Comparison of ENCODE assay signal across 13 cellular contexts in the genomic region with DNA sequence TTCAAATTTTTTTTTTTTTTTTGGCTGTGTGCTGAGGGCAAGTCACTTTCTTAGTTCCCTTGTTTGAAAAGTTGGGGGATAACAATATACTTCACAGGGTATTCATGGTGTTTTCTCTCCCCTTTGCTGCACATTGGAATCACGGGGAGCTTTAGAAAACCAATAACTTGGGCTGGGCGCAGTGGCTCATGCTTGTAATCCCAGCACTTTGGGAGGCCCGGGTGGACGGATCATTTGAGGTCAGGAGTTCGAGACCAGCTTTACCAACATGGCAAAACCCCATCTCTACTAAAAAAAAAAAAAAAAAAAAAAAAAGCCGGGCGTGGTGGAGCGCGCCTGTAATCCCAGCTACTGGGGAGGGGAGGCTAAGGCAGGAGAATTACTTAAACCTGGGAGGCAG. TPM values are rescaled to one million over a fixed set of nuclear protein-coding genes. Genes with fewer than 3 reads are reported as not detected.
DNase-seq lines count a peak whose midpoint lies in the region; FAIRE-seq and TF ChIP-seq lines count a peak whose summit lies in the region.
"Had no signal": no experiment of that assay in that cellular context is flagged by ENCODE, and none has a peak within 500 bp of the region (broad histone marks: within the 10 kb centered on the region; RNA-seq: fewer than 3 reads in every experiment).

No MANE protein-coding gene starts in this region.

- H3F3A ChIP-seq in smooth muscle cell (ENCODE audit: low read depth) = peaks cover 75% of the 10 kb centered on the region

- peaks cover 11% of the 10 kb centered on the region for H4K20me1 ChIP-seq in endothelial cell of umbilical vein (replicated peaks; ENCODE audit: control insufficient read depth, extremely low read depth, insufficient read depth, low read length)
- peaks cover 98% of the 10 kb centered on the region for H4K20me1 ChIP-seq in smooth muscle cell (ENCODE audit: low read depth)

- H3K9ac ChIP-seq in SK-N-MC (ENCODE audit: insufficient read length) (no peak overlapping the region), endothelial cell of umbilical vein (replicated peaks; ENCODE audit: extremely low read depth, insufficient read depth, low read length) (no peak overlapping the region), smooth muscle cell (ENCODE audit: low read depth) (no peak overlapping the region)

- no peaks in the 10 kb centered on the region for H3K9me1 ChIP-seq in endothelial cell of umbilical vein (replicated peaks; ENCODE audit: control insufficient read depth, extremely low read depth, insufficient read depth, low read length)

- H3K36me3 ChIP-seq in SK-N-MC (ENCODE audit: insufficient read depth, low read length) (peaks cover 81% of the 10 kb centered on the region), endothelial cell of umbilical vein (ENCODE audit: control insufficient read depth in 2 of 2, extremely low read depth in 1 of 2, insufficient read depth in 2 of 2, low read length in 2 of 2) (peaks cover 13 to 31% of the 10 kb centered on the region in 2 experiments), smooth muscle cell (ENCODE audit: low read depth) (peaks cover 6% of the 10 kb centered on the region)

- H3K27me3 ChIP-seq in endothelial cell of umbilical vein (ENCODE audit: control insufficient read depth in 2 of 2, insufficient read depth in 2 of 2, low read length in 2 of 2) = no peaks in the 10 kb centered on the region
- no peaks in the 10 kb centered on the region for H3K27me3 ChIP-seq in smooth muscle cell (ENCODE audit: low read depth)

- H3K4me3 Mint-ChIP-seq in activated CD4-positive, alpha-beta T cell treated with anti-CD3 and anti-CD28 coated beads, Interleukin-2, amount 10 ng/mL, durations not matched to agents 24 days and 14 days = no peak overlapping the region
- H3K4me3 Mint-ChIP-seq: activated CD4-positive, alpha-beta T cell treated with anti-CD3 and anti-CD28 coated beads for 36 hours had no signal

- H3K4me1 ChIP-seq in endothelial cell of umbilical vein (ENCODE audit: control insufficient read depth, extremely low read depth, insufficient read depth, low read length) (no peaks in the 10 kb centered on the region), smooth muscle cell (ENCODE audit: low read depth) (peaks cover 9% of the 10 kb centered on the region)

- peaks cover 20% of the 10 kb centered on the region for H3K79me2 ChIP-seq in endothelial cell of umbilical vein (ENCODE audit: control insufficient read depth, insufficient read depth, low read length)
- H3K79me2 ChIP-seq in smooth muscle cell (ENCODE audit: low read depth) = peaks cover 24% of the 10 kb centered on the region

- WGBS in smooth muscle cell (ENCODE audit: low lambda C conversion rate) = 96% methylated on average over 6 of the region's 9 CpGs

- CTCF ChIA-PET in endothelial cell of umbilical vein (lab: Charles Lee) = interaction anchor here (0.7 to 2.7 kb wide), 4 partner anchors 70 to 172 kb away, joined by 3 to 8 read pairs (median 6); no protein-coding TSS in a partner anchor

- no TSS peak for BruUV-seq in endothelial cell of umbilical vein (replicated peaks; lab: Mats Ljungman, UMichigan)

- H3K4me2 ChIP-seq in endothelial cell of umbilical vein (ENCODE audit: insufficient read depth, low read length) = no peak overlapping the region
- H3K4me2 ChIP-seq in smooth muscle cell = no peak overlapping the region

- TF ChIP-seq POLR2A in endothelial cell of umbilical vein (IDR thresholded peaks at IDR 0.05; ENCODE audit: low read depth, low read length) = peak; percentile 2

- peak overlapping the region; percentile 79 for H3K27ac ChIP-seq in SK-N-MC
- no peak overlapping the region for H3K27ac ChIP-seq in endothelial cell of umbilical vein (ENCODE audit: insufficient read depth, low read depth, low read length)
- H3K27ac ChIP-seq in smooth muscle cell (ENCODE audit: low read depth) = peak overlapping the region; percentile 67

- H3K36me3 Mint-ChIP-seq in activated CD4-positive, alpha-beta T cell treated with anti-CD3 and anti-CD28 coated beads, Interleukin-2, amount 10 ng/mL, durations not matched to agents 24 days and 14 days (ENCODE audit: low read depth) = peaks cover 65% of the 10 kb centered on the region

- H3K9me3 Mint-ChIP-seq in activated CD4-positive, alpha-beta T cell treated with anti-CD3 and anti-CD28 coated beads, Interleukin-2, amount 10 ng/mL, durations not matched to agents 24 days and 14 days = no peaks in the 10 kb centered on the region

- no peaks in the 10 kb centered on the region for H3K27me3 Mint-ChIP-seq in activated CD4-positive, alpha-beta T cell treated with anti-CD3 and anti-CD28 coated beads, Interleukin-2, amount 10 ng/mL, durations not matched to agents 24 days and 14 days
- H3K27me3 Mint-ChIP-seq: activated CD4-positive, alpha-beta T cell treated with anti-CD3 and anti-CD28 coated beads for 36 hours had no signal

- DNase-seq in activated CD4-positive, alpha-beta T cell treated with anti-CD3 and anti-CD28 coated beads, Interleukin-2, amount 10 ng/mL, durations not matched to agents 24 days and 14 days = no peak
- no peak for DNase-seq in activated CD4-positive, alpha-beta T cell treated with anti-CD3 and anti-CD28 coated beads for 4 hours
- DNase-seq in SK-N-MC (ENCODE audit: low read depth, low spot score) (no peak), endothelial cell of umbilical vein (ENCODE audit: low read depth, low spot score) (no peak), smooth muscle cell (lab: John Stamatoyannopoulos, UW; ENCODE audit: unreplicated experiment) (no peak), T1000 (lab: John Stamatoyannopoulos, UW) (no peak), Kasumi-1 (lab: John Stamatoyannopoulos, UW) (no peak), iPS-NIHi7 (ENCODE audit: extremely low spot score) (no peak)
- DNase-seq: activated CD4-positive, alpha-beta T cell treated with anti-CD3 and anti-CD28 coated beads for 36 hours; left colon; NCI-H1105 treated with DMSO at 0.1 percent for 48 hours; NCI-H226; OCI-M1 had no signal

- no peak overlapping the region for H3K4me3 ChIP-seq in SK-N-MC
- H3K4me3 ChIP-seq in endothelial cell of umbilical vein (replicated peaks in 1 of 3; ENCODE audit: insufficient read depth in 1 of 3, low read depth in 1 of 3, low read length in 3 of 3) = no peak overlapping the region
- no peak overlapping the region for H3K4me3 ChIP-seq in smooth muscle cell

- H3K4me1 Mint-ChIP-seq in activated CD4-positive, alpha-beta T cell treated with anti-CD3 and anti-CD28 coated beads, Interleukin-2, amount 10 ng/mL, durations not matched to agents 24 days and 14 days = peaks cover 36% of the 10 kb centered on the region

- intact Hi-C loops in activated CD4-positive, alpha-beta T cell treated with anti-CD3 and anti-CD28 coated beads, Interleukin-2, amount 10 ng/mL, durations not matched to agents 24 days and 14 days (cut with micrococcal nuclease) = no loop called here
- intact Hi-C loops in endothelial cell of umbilical vein (cut with micrococcal nuclease) = no loop called here

- dilution Hi-C loops in endothelial cell of umbilical vein (cut with MboI; ENCODE audit: extremely low pct_ligation_motif_present, low sequenced_read_pairs) = loop anchor here (10.0 kb wide), 1 partner anchor 75 kb away; no protein-coding TSS in a partner anchor

- no peak for FAIRE-seq in endothelial cell of umbilical vein (lab: Jason Lieb, UNC)

- TF ChIP-seq CTCF in endothelial cell of umbilical vein (IDR thresholded peaks at IDR 0.05; ENCODE audit: extremely low read depth in 1 of 2, insufficient read depth in 1 of 2, low read depth in 1 of 2, low read length in 2 of 2) (no peak), smooth muscle cell (IDR thresholded peaks at IDR 0.05; ENCODE audit: borderline replicate concordance, insufficient read depth, poor library complexity, severe bottlenecking) (no peak)

- no peak overlapping the region for H2AFZ ChIP-seq in endothelial cell of umbilical vein (ENCODE audit: low read depth, low read length)
- H2AFZ ChIP-seq in smooth muscle cell (ENCODE audit: low read depth) = no peak overlapping the region

- H3K9me3 ChIP-seq in SK-N-MC (ENCODE audit: low read depth, low read length) = no peaks in the 10 kb centered on the region
- H3K9me3 ChIP-seq in endothelial cell of umbilical vein (replicated peaks; ENCODE audit: control insufficient read depth, insufficient read depth, low read length) = no peaks in the 10 kb centered on the region
- H3K9me3 ChIP-seq in smooth muscle cell (replicated peaks; ENCODE audit: low read depth) = no peaks in the 10 kb centered on the region

- peak overlapping the region; percentile 5 for H3K27ac Mint-ChIP-seq in activated CD4-positive, alpha-beta T cell treated with anti-CD3 and anti-CD28 coated beads, Interleukin-2, amount 10 ng/mL, durations not matched to agents 24 days and 14 days

- POLR2A ChIA-PET in endothelial cell of umbilical vein (lab: Charles Lee) = interaction anchor here (0.7 to 1.8 kb wide), 2 partner anchors 13 to 24 kb away, joined by 3 to 4 read pairs; no protein-coding TSS in a partner anchor

TF ChIP-seq in endothelial cell of umbilical vein, 7 proteins besides CTCF, POLR2A, EP300 and RAD21:
- TF ChIP-seq POLR2AphosphoS5 (IDR thresholded peaks at IDR 0.05; ENCODE audit: insufficient read depth, low read depth, low read length) = no peak
- no peak for TF ChIP-seq FOS (IDR thresholded peaks at IDR 0.05; ENCODE audit: borderline replicate concordance, insufficient read depth, low read length)
- TF ChIP-seq MYC (IDR thresholded peaks at IDR 0.05; ENCODE audit: low read depth, low read length) = no peak
- TF ChIP-seq JUN (IDR thresholded peaks at IDR 0.05; ENCODE audit: borderline replicate concordance, insufficient read depth, insufficient read length, low read depth) = no peak
- TF ChIP-seq, protein P1, sequence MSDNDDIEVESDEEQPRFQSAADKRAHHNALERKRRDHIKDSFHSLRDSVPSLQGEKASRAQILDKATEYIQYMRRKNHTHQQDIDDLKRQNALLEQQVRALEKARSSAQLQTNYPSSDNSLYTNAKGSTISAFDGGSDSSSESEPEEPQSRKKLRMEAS (IDR thresholded peaks at IDR 0.05; ENCODE audit: insufficient read depth, insufficient read length) = no peak
- no peak for TF ChIP-seq GATA2 (IDR thresholded peaks at IDR 0.05; ENCODE audit: insufficient read depth, insufficient read length, low read depth, low read length)
- no peak for TF ChIP-seq EZH2 (IDR thresholded peaks at IDR 0.05; ENCODE audit: borderline replicate concordance, low read depth, low read length, severe bottlenecking)

RNA-seq across cellular contexts. Expression of a gene that starts 15.9 kb away (rescaled TPM):
- total RNA-seq in activated CD4-positive, alpha-beta T cell treated with anti-CD3 and anti-CD28 coated beads, Interleukin-2, amount 10 ng/mL, durations not matched to agents 24 days and 14 days = 532 and 572 TPM in 2 replicates
- total RNA-seq in endothelial cell of umbilical vein (393 and 422 TPM in 2 replicates), smooth muscle cell (158 and 178 TPM in 2 replicates)
- polyA plus RNA-seq in endothelial cell of umbilical vein (308 and 317 TPM in 2 replicates), smooth muscle cell (163 and 179 TPM in 2 replicates)
- 335 and 360 TPM in 2 replicates for polyA plus RNA-seq in endothelial cell of umbilical vein (2011; cell fraction: cytosol; rRNA removed)
- polyA plus RNA-seq in endothelial cell of umbilical vein (2011; cell fraction: nucleus; rRNA removed) = 386 and 564 TPM in 2 replicates
- polyA plus RNA-seq in endothelial cell of umbilical vein (2012) = 335 and 360 TPM in 2 replicates
- 197 and 229 TPM in 2 replicates for polyA minus RNA-seq in endothelial cell of umbilical vein
- 109 TPM for polyA minus RNA-seq in endothelial cell of umbilical vein (2011; cell fraction: cytosol; rRNA and poly(A)+ RNA removed)
- polyA minus RNA-seq in endothelial cell of umbilical vein (2011; cell fraction: nucleus; rRNA and poly(A)+ RNA removed) = 251 and 283 TPM in 2 replicates
